In the genomic region with DNA sequence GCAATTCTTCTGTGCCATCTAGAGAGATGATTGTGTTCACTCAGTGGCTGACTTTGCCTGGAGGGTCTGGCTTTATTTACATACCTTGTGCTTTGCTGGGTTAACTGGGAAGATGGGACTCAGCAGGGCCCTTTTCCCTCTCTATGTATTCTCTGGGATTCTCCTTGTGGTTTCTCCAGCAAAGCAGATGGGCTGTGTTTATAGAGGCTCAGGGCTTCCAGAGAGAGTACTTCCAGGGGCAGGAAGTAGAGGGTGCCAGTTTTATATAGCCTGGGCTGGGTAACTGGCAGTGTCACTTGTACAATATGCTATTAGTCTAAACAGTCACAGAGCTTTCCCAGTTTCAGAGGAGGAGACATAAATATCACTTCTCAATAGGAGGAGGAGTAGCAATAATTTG, we compare ENCODE assay signal across 17 cellular contexts.
DNase-seq lines count a peak whose midpoint lies in the region; ATAC-seq and TF ChIP-seq lines count a peak whose summit lies in the region.
"Had no signal": no experiment of that assay in that cellular context is flagged by ENCODE, and none has a peak within 500 bp of the region (broad histone marks: within the 10 kb centered on the region; RNA-seq: fewer than 3 reads in every experiment).

No MANE protein-coding gene starts in this region.

- POLR2A ChIA-PET in IMR-90 (lab: Charles Lee; ENCODE audit: unreplicated experiment): no interaction called here

- in situ Hi-C loops in G401 (cut with HindIII; ENCODE audit: low sequenced_read_pairs): no loop called here
- in situ Hi-C loops in IMR-90 (cut with MboI; ENCODE audit: low sequenced_read_pairs): no loop called here

- no peaks in the 10 kb centered on the region for H3K79me1 ChIP-seq in IMR-90 (ENCODE audit: low read depth in 1 of 2, low read length in 2 of 2)
- H3K79me1 ChIP-seq in mesendoderm (ENCODE audit: low read length): no peaks in the 10 kb centered on the region

- H3K4me3 ChIP-seq in IMR-90 (ENCODE audit: insufficient read depth, low read depth, low read length) (no peak overlapping the region), mesendoderm (ENCODE audit: low read length) (no peak overlapping the region)
- H3K4me3 ChIP-seq: A549, K562 had no signal

- H3K4me2 ChIP-seq in IMR-90 (ENCODE audit: low read depth, low read length) (no peak overlapping the region), mesendoderm (ENCODE audit: low read length) (no peak overlapping the region)
- H3K4me2 ChIP-seq: A549 had no signal

- no peak overlapping the region for H2BK5ac ChIP-seq in IMR-90 (ENCODE audit: low read depth, low read length, poor library complexity, severe bottlenecking)
- no peak overlapping the region for H2BK5ac ChIP-seq in mesendoderm (ENCODE audit: low read length)

- H2AK5ac ChIP-seq in IMR-90 (ENCODE audit: low read depth, low read length) (no peak overlapping the region), mesendoderm (ENCODE audit: low read length) (no peak overlapping the region)

- peaks cover 54% of the 10 kb centered on the region for H3K4me1 Mint-ChIP-seq in nephron
- H3K4me1 Mint-ChIP-seq: CD14-positive monocyte; CD8-positive, alpha-beta memory T cell had no signal

- no peaks in the 10 kb centered on the region for H3K4me1 ChIP-seq in IMR-90 (ENCODE audit: control insufficient read depth, insufficient read depth, low read length)
- no peaks in the 10 kb centered on the region for H3K4me1 ChIP-seq in mesendoderm (ENCODE audit: control insufficient read depth, low read depth, low read length)
- H3K4me1 ChIP-seq: A549 had no signal

- H3K36me3 ChIP-seq in IMR-90 (ENCODE audit: control insufficient read depth, insufficient read depth, low read length) (no peaks in the 10 kb centered on the region), mesendoderm (ENCODE audit: control insufficient read depth, insufficient read depth, low read length) (no peaks in the 10 kb centered on the region)

- no peaks in the 10 kb centered on the region for H3K27me3 Mint-ChIP-seq in nephron (ENCODE audit: low read depth)
- H3K27me3 Mint-ChIP-seq: CD8-positive, alpha-beta memory T cell had no signal

- H2AK9ac ChIP-seq in IMR-90 (replicated peaks; ENCODE audit: low read depth, low read length, poor library complexity): no peak overlapping the region

- no peak overlapping the region for H2BK15ac ChIP-seq in IMR-90 (ENCODE audit: low read depth, low read length)
- H2BK15ac ChIP-seq in mesendoderm (replicated peaks; ENCODE audit: low read depth): no peak overlapping the region

- no peak overlapping the region for H2BK120ac ChIP-seq in IMR-90 (ENCODE audit: low read depth, low read length)
- no peak overlapping the region for H2BK120ac ChIP-seq in mesendoderm (ENCODE audit: low read depth, low read length)

- H4K5ac ChIP-seq in IMR-90 (ENCODE audit: low read depth, low read length) (no peak overlapping the region), mesendoderm (ENCODE audit: low read length) (no peak overlapping the region)

- no peaks in the 10 kb centered on the region for H4K20me1 ChIP-seq in IMR-90 (ENCODE audit: insufficient read depth, low read length)

- TF ChIP-seq RAD21 in IMR-90 (IDR thresholded peaks at IDR 0.05; ENCODE audit: low read length): no peak

- CTCF ChIA-PET in IMR-90 (lab: Yijun Ruan, JAX): no interaction called here

- H3K56ac ChIP-seq in IMR-90 (ENCODE audit: extremely low read depth, insufficient read depth, low read length) (no peak overlapping the region), mesendoderm (ENCODE audit: low read length) (no peak overlapping the region)

- H3K9ac ChIP-seq in IMR-90 (ENCODE audit: low read depth, low read length) (no peak overlapping the region), mesendoderm (ENCODE audit: low read length) (no peak overlapping the region)

- H3K79me2 ChIP-seq in mesendoderm (ENCODE audit: control insufficient read depth, insufficient read depth, low read length): no peaks in the 10 kb centered on the region

- H3K27me3 ChIP-seq in IMR-90 (ENCODE audit: control insufficient read depth, insufficient read depth, low read length): no peaks in the 10 kb centered on the region
- H3K27me3 ChIP-seq in mesendoderm (ENCODE audit: insufficient read depth, low read length, poor library complexity): no peaks in the 10 kb centered on the region

- dilution Hi-C loops in IMR-90 (cut with HindIII; ENCODE audit: low sequenced_read_pairs, unreplicated experiment): no loop called here

- no peaks in the 10 kb centered on the region for H3K9me1 ChIP-seq in IMR-90 (ENCODE audit: insufficient read depth, low read length)

- H3K18ac ChIP-seq in IMR-90 (ENCODE audit: low read depth, low read length) (no peak overlapping the region), mesendoderm (ENCODE audit: low read length) (no peak overlapping the region)

- no TSS peak for BruUV-seq in IMR-90 (replicated peaks; lab: Mats Ljungman, UMichigan)

- no peaks in the 10 kb centered on the region for H3K9me3 ChIP-seq in IMR-90 (ENCODE audit: control insufficient read depth, insufficient read depth, low read length)
- H3K9me3 ChIP-seq: A549, Caco-2 had no signal

- H3K27ac ChIP-seq in IMR-90 (ENCODE audit: insufficient read depth, low read length): no peak overlapping the region
- H3K27ac ChIP-seq in mesendoderm (ENCODE audit: low read depth, low read length): no peak overlapping the region
- H3K27ac ChIP-seq: A549, HL-60 had no signal

- no peak for ATAC-seq in IMR-90 (ENCODE audit: low read depth)
- ATAC-seq: A549, K562 had no signal

- H3K4ac ChIP-seq in IMR-90 (ENCODE audit: low read depth, low read length): no peak overlapping the region
- H3K4ac ChIP-seq in mesendoderm (ENCODE audit: low read depth, low read length): no peak overlapping the region

- intact Hi-C loops in IMR-90 (cut with micrococcal nuclease): no loop called here

- peak overlapping the region in 2 of 3 experiments; percentile 51 to 60 for H3K27ac Mint-ChIP-seq in nephron
- H3K27ac Mint-ChIP-seq: CD14-positive monocyte; CD8-positive, alpha-beta memory T cell; HFFc6 had no signal

- H4K8ac ChIP-seq in IMR-90 (ENCODE audit: low read depth in 2 of 2, low read length in 2 of 2): no peak overlapping the region
- no peak overlapping the region for H4K8ac ChIP-seq in mesendoderm (ENCODE audit: low read depth, low read length)

- H2AFZ ChIP-seq in IMR-90 (replicated peaks; ENCODE audit: low read length, poor library complexity): no peak overlapping the region

- DNase-seq in G401 (ENCODE audit: low spot score) (peak; percentile 92), IMR-90 (peak; percentile 3), NCI-H69 (lab: John Stamatoyannopoulos, UW) (peak; percentile 87), NCI-H526 (lab: John Stamatoyannopoulos, UW) (no peak), mesendoderm (no peak)
- DNase-seq: Caco-2; CD8-positive, alpha-beta memory T cell; DMS79; EL; GDM1; HCEC 1CT; HFFc6 had no signal

- H4K91ac ChIP-seq in IMR-90 (ENCODE audit: insufficient read depth, low read depth, low read length): no peak overlapping the region

- H3K14ac ChIP-seq in IMR-90 (replicated peaks; ENCODE audit: low read depth, low read length): no peak overlapping the region

- H3K36me3 Mint-ChIP-seq in nephron (ENCODE audit: low read depth): no peaks in the 10 kb centered on the region
- H3K36me3 Mint-ChIP-seq: CD14-positive monocyte; CD8-positive, alpha-beta memory T cell had no signal

- no peak overlapping the region for H2BK20ac ChIP-seq in IMR-90 (ENCODE audit: low read depth, low read length)

- H3K23ac ChIP-seq in IMR-90 (ENCODE audit: low read depth, low read length) (no peak overlapping the region), mesendoderm (ENCODE audit: low read length) (no peak overlapping the region)

- no peak for TF ChIP-seq CTCF in IMR-90 (conservative IDR thresholded peaks at IDR 0.05; ENCODE audit: low read depth, low read length)
- no peak for TF ChIP-seq CTCF in nephron (IDR thresholded peaks at IDR 0.05; ENCODE audit: unreplicated experiment in 3 of 3)

- H3K4me3 Mint-ChIP-seq in nephron: no peak overlapping the region
- H3K4me3 Mint-ChIP-seq: CD14-positive monocyte; CD8-positive, alpha-beta memory T cell; HFFc6 had no signal

- no peak for TF ChIP-seq POLR2A in IMR-90 (IDR thresholded peaks at IDR 0.05; ENCODE audit: low read depth, low read length)

- no peaks in the 10 kb centered on the region for H3K9me3 Mint-ChIP-seq in nephron

TF ChIP-seq in IMR-90, 13 proteins besides CTCF, POLR2A, EP300 and RAD21:
- TF ChIP-seq, protein P1, sequence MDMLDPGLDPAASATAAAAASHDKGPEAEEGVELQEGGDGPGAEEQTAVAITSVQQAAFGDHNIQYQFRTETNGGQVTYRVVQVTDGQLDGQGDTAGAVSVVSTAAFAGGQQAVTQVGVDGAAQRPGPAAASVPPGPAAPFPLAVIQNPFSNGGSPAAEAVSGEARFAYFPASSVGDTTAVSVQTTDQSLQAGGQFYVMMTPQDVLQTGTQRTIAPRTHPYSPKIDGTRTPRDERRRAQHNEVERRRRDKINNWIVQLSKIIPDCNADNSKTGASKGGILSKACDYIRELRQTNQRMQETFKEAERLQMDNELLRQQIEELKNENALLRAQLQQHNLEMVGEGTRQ (IDR thresholded peaks at IDR 0.05; ENCODE audit: low read depth, low read length): no peak
- TF ChIP-seq MXI1 (IDR thresholded peaks at IDR 0.05; ENCODE audit: borderline replicate concordance, low read depth, low read length) (no peak), CEBPB (IDR thresholded peaks at IDR 0.05; ENCODE audit: low read depth, low read length) (no peak), MAZ (IDR thresholded peaks at IDR 0.05; ENCODE audit: borderline replicate concordance, low read depth, low read length) (no peak), RCOR1 (IDR thresholded peaks at IDR 0.05; ENCODE audit: insufficient replicate concordance, low read length) (no peak), MAFK (IDR thresholded peaks at IDR 0.05; ENCODE audit: low read depth, low read length) (no peak), RFX5 (IDR thresholded peaks at IDR 0.05; ENCODE audit: low read depth, low read length) (no peak), NFE2L2 (IDR thresholded peaks at IDR 0.05; ENCODE audit: low read depth, low read length) (no peak), BHLHE40 (IDR thresholded peaks at IDR 0.05; ENCODE audit: low read depth, low read length) (no peak), SMC3 (IDR thresholded peaks at IDR 0.05; ENCODE audit: low read depth, low read length) (no peak), CHD1 (IDR thresholded peaks at IDR 0.05; ENCODE audit: low read depth, low read length) (no peak), FOS (IDR thresholded peaks at IDR 0.05; ENCODE audit: low read depth, low read length) (no peak)
- TF ChIP-seq, protein P2, sequence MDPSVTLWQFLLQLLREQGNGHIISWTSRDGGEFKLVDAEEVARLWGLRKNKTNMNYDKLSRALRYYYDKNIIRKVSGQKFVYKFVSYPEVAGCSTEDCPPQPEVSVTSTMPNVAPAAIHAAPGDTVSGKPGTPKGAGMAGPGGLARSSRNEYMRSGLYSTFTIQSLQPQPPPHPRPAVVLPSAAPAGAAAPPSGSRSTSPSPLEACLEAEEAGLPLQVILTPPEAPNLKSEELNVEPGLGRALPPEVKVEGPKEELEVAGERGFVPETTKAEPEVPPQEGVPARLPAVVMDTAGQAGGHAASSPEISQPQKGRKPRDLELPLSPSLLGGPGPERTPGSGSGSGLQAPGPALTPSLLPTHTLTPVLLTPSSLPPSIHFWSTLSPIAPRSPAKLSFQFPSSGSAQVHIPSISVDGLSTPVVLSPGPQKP (IDR thresholded peaks at IDR 0.05; ENCODE audit: borderline replicate concordance, low read depth, low read length): no peak

Comparison
In these comparisons a context has a peak if more than half of its experiments do, and no peak if none do; other contexts are left out.
1. DNase-seq: peak in G401 (single experiment), IMR-90 (single experiment) and NCI-H69 (single experiment); none in NCI-H526 (0 of 2) and mesendoderm (single experiment).